ENCODE assay signal across 16 cellular contexts in genomic region chr9:101427957-101428655, GRCh38. TPM values are rescaled to one million over a fixed set of nuclear protein-coding genes. Genes with fewer than 3 reads are reported as not detected.
DNase-seq lines count a peak whose midpoint lies in the region; ATAC-seq and TF ChIP-seq lines count a peak whose summit lies in the region.
"Had no signal": no experiment of that assay in that cellular context is flagged by ENCODE, and none has a peak within 500 bp of the region (broad histone marks: within the 10 kb centered on the region; RNA-seq: fewer than 3 reads in every experiment).

No MANE protein-coding gene starts in this region.

- ATAC-seq in GM18519 (IDR thresholded peaks at IDR 0.05; ENCODE audit: low FRiP score, unreplicated experiment) (peak; percentile 71), GM21423 (IDR thresholded peaks at IDR 0.05; ENCODE audit: unreplicated experiment) (peak; percentile 48), HG03159 (IDR thresholded peaks at IDR 0.05; ENCODE audit: unreplicated experiment) (peak; percentile 77), right cardiac atrium (no peak)

- H3K9me3 ChIP-seq in colonic mucosa = no peaks in the 10 kb centered on the region
- no peaks in the 10 kb centered on the region for H3K9me3 ChIP-seq in right cardiac atrium (ENCODE audit: control insufficient read depth, low read length)
- H3K9me3 ChIP-seq: uterus had no signal

- H3K4me1 ChIP-seq in colonic mucosa (no peaks in the 10 kb centered on the region), right cardiac atrium (ENCODE audit: control insufficient read depth, insufficient read depth, low read length) (no peaks in the 10 kb centered on the region)
- H3K4me1 ChIP-seq: uterus had no signal

- peak overlapping the region; percentile 46 for H3K27ac ChIP-seq in colonic mucosa
- no peak overlapping the region for H3K27ac ChIP-seq in coronary artery
- no peak overlapping the region for H3K27ac ChIP-seq in right cardiac atrium (ENCODE audit: low read length)
- H3K27ac ChIP-seq: uterus had no signal

- no peak for TF ChIP-seq CTCF in colonic mucosa (IDR thresholded peaks at IDR 0.05)
- TF ChIP-seq CTCF in coronary artery (IDR thresholded peaks at IDR 0.05) = no peak

- H3K4me3 ChIP-seq in colonic mucosa (no peak overlapping the region), coronary artery (no peak overlapping the region), right cardiac atrium (ENCODE audit: low read length) (no peak overlapping the region)
- H3K4me3 ChIP-seq: uterus had no signal

- intact Hi-C loops in colonic mucosa (cut with DNase I) (no loop called here), right cardiac atrium (cut with DNase I) (no loop called here)

- no peaks in the 10 kb centered on the region for H3K36me3 ChIP-seq in colonic mucosa
- H3K36me3 ChIP-seq: uterus had no signal

- no peak for DNase-seq in colonic mucosa
- DNase-seq in coronary artery (ENCODE audit: low spot score) = no peak
- no peak for DNase-seq in right cardiac atrium
- DNase-seq in NCI-H82 treated with DMSO at 0.1 percent for 48 hours (lab: John Stamatoyannopoulos, UW; ENCODE audit: unreplicated experiment) = no peak
- no peak for DNase-seq in pons (ENCODE audit: low spot score)
- DNase-seq: GF-D8, GOT3, NCI-H2029, T1000, uterus had no signal

- no peaks in the 10 kb centered on the region for H3K27me3 ChIP-seq in colonic mucosa
- no peaks in the 10 kb centered on the region for H3K27me3 ChIP-seq in right cardiac atrium (ENCODE audit: control insufficient read depth, insufficient read depth)
- H3K27me3 ChIP-seq: uterus had no signal

- 92% methylated on average over 3 of the region's 3 CpGs for WGBS in right cardiac atrium

- H3K9ac ChIP-seq in colonic mucosa (ENCODE audit: low read depth in 2 of 2, low read length in 2 of 2) = no peak overlapping the region

RNA-seq across cellular contexts. Expression of gene ALDOB, which starts 7.5 kb away (rescaled TPM):
- total RNA-seq in colonic mucosa = 10 to 100 TPM in 1 of 2 donors, 1 to 10 TPM in 1; 3.4 to 33.1 TPM
- total RNA-seq in right cardiac atrium = 1 to 10 TPM in 1 of 4 donors, under 1 TPM in 3; 0.40 to 1.8 (median 0.55) TPM
- 0.91 TPM for polyA plus RNA-seq in right cardiac atrium
- total RNA-seq: frontal cortex, kidney epithelial cell had no signal
- polyA plus RNA-seq: BJ had no signal

RNA-seq across cellular contexts. Expression of gene ZNF189, which starts 29.5 kb away (rescaled TPM):
- total RNA-seq in colonic mucosa = 10 to 100 TPM in 1 of 2 donors, 1 to 10 TPM in 1; 9.3 to 17.4 TPM
- total RNA-seq in right cardiac atrium = 10 to 100 TPM; 25.5 to 38.3 (median 32.3) TPM
- 17.9 TPM for polyA plus RNA-seq in right cardiac atrium

RNA-seq across cellular contexts. Expression of gene MRPL50, which starts 29.7 kb away (rescaled TPM):
- 10 to 100 TPM in 1 of 2 donors, 1 to 10 TPM in 1; 9.5 to 10.1 TPM for total RNA-seq in colonic mucosa
- 10 to 100 TPM; 16.0 to 19.2 (median 18.2) TPM for total RNA-seq in right cardiac atrium
- polyA plus RNA-seq in right cardiac atrium = 20.7 TPM

RNA-seq across cellular contexts. Expression of gene BAAT, which starts 43.3 kb away (rescaled TPM):
- under 1 TPM in 1 of 2 donors, not detected in 1; 0.30 TPM for total RNA-seq in colonic mucosa
- under 1 TPM in 3 of 4 donors, not detected in 1; 0.08 to 0.24 (median 0.14) TPM for total RNA-seq in right cardiac atrium
- polyA plus RNA-seq in right cardiac atrium = 0.11 TPM
- total RNA-seq: kidney epithelial cell, uterus had no signal
- polyA plus RNA-seq: BJ had no signal

Comparison
In these comparisons a context has a peak if more than half of its experiments do, and no peak if none do; other contexts are left out.
1. ATAC-seq: peak in GM18519 (single experiment), GM21423 (single experiment) and HG03159 (single experiment); none in right cardiac atrium (0 of 2).